In the genomic region with DNA sequence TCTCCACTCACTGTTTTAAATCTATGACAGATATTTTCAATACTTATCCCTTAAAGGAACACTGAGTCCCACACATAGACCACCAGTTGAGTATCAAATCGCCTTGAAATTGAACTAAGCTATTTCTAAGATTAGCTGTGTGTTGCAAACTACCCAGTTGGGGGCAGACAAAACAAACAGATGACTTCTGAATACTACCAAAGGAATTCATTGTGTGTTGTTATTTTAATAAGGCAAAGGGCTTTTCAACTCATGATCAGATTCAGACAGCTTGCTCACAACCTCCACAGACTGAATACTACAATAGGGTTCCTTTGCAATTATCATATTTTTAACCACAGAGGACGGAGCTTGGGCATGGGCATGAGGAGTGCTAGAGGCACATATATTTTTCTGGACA, we compare ENCODE assay signal across 9 cellular contexts.
A peak's percentile ranks its signal among the peaks of the same experiment; 100 is the strongest.
DNase-seq lines count a peak whose midpoint lies in the region; ATAC-seq and TF ChIP-seq lines count a peak whose summit lies in the region.
"Had no signal": no experiment of that assay in that cellular context is flagged by ENCODE, and none has a peak within 500 bp of the region (broad histone marks: within the 10 kb centered on the region; RNA-seq: fewer than 3 reads in every experiment).

No MANE protein-coding gene starts in this region.

- peaks cover 17% of the 10 kb centered on the region; the same call in 1 of the 2 replicates for H3K4me1 ChIP-seq in PC-3 (ENCODE audit: insufficient read depth, low read length)
- H3K4me1 ChIP-seq in fibroblast of lung (ENCODE audit: control insufficient read depth, extremely low read depth, insufficient read depth, low read length), result no peaks in the 10 kb centered on the region

- CTCF ChIA-PET in PC-3 (lab: Charles Lee), result interaction anchor here (0.6 to 1.2 kb wide), 6 partner anchors 13 to 86 kb away, joined by 3 to 6 read pairs (median 3); no protein-coding TSS in a partner anchor

- H3K4me2 ChIP-seq in PC-3 (ENCODE audit: low read length) (peak overlapping the region; percentile 37), fibroblast of lung (ENCODE audit: extremely low read depth, insufficient read depth, low read length) (no peak overlapping the region)

- in situ Hi-C loops in GM13977 (cut with MboI; ENCODE audit: low pct_unique_long_range_greater_than_20kb, low sequenced_read_pairs, unreplicated experiment), result no loop called here

- no peaks in the 10 kb centered on the region for H3K79me2 ChIP-seq in PC-3 (ENCODE audit: low read length)
- H3K79me2 ChIP-seq in fibroblast of lung (ENCODE audit: control insufficient read depth, insufficient read depth, low read length), result no peaks in the 10 kb centered on the region

- BruUV-seq in PC-3 (replicated peaks; lab: Mats Ljungman, UMichigan), result no TSS peak

- H2AFZ ChIP-seq in PC-3 (ENCODE audit: low read length) (no peak overlapping the region), fibroblast of lung (ENCODE audit: low read length) (no peak overlapping the region)

- peak; percentile 6 for TF ChIP-seq CTCF in GM13977 (IDR thresholded peaks at IDR 0.05; ENCODE audit: extremely low read depth, insufficient read depth, missing control alignments)
- TF ChIP-seq CTCF in PC-3 (conservative IDR thresholded peaks at IDR 0.05; ENCODE audit: low read depth, low read length), result peak; percentile 68
- TF ChIP-seq CTCF in fibroblast of lung (conservative IDR thresholded peaks at IDR 0.05 in 1 of 2, IDR thresholded peaks at IDR 0.05 in 1 of 2; ENCODE audit: low read depth in 1 of 2, low read length in 2 of 2), result peak in 1 of 2 donors; percentile 43

- ATAC-seq in PC-3, result peak; percentile 83
- no peak for ATAC-seq in HG02759 (IDR thresholded peaks at IDR 0.05; ENCODE audit: unreplicated experiment)
- no peak for ATAC-seq in GM18867 (IDR thresholded peaks at IDR 0.05; ENCODE audit: unreplicated experiment)

- intact Hi-C loops in PC-3 (cut with micrococcal nuclease), result loop anchor here (1.0 to 2.0 kb wide), 3 partner anchors 29 to 141 kb away; no protein-coding TSS in a partner anchor

- H3K9me3 ChIP-seq in PC-3 (ENCODE audit: low read length) (no peaks in the 10 kb centered on the region), fibroblast of lung (ENCODE audit: control insufficient read depth, insufficient read depth, low read depth, low read length) (no peaks in the 10 kb centered on the region)
- H3K9me3 ChIP-seq: ovary had no signal

- POLR2A ChIA-PET in PC-3 (lab: Charles Lee; ENCODE audit: unreplicated experiment), result interaction anchor here (0.9 kb wide), 1 partner anchor 88 kb away, joined by 3 read pairs; no protein-coding TSS in a partner anchor

- no peaks in the 10 kb centered on the region for H3K9me2 ChIP-seq in PC-3 (replicated peaks; ENCODE audit: low read length)

- H3K4me3 ChIP-seq in PC-3 (ENCODE audit: low read length) (no peak overlapping the region), fibroblast of lung (replicated peaks in 1 of 4; ENCODE audit: control extremely low read depth in 1 of 4, insufficient read depth in 1 of 4, low read depth in 3 of 4, low read length in 4 of 4) (no peak overlapping the region)
- H3K4me3 ChIP-seq: ovary had no signal

- no peak overlapping the region for H3K27ac ChIP-seq in PC-3 (ENCODE audit: low read length)
- H3K27ac ChIP-seq in fibroblast of lung (ENCODE audit: insufficient read depth, low read length), result no peak overlapping the region
- H3K27ac ChIP-seq: ovary had no signal

- no peaks in the 10 kb centered on the region for H3K27me3 ChIP-seq in PC-3 (ENCODE audit: low read length)
- no peaks in the 10 kb centered on the region for H3K27me3 ChIP-seq in fibroblast of lung (ENCODE audit: control insufficient read depth, insufficient read depth, low read length)
- H3K27me3 ChIP-seq: ovary had no signal

- H3F3A ChIP-seq in PC-3 (ENCODE audit: low read length, unreplicated experiment), result no peaks in the 10 kb centered on the region

- H4K20me1 ChIP-seq in PC-3 (ENCODE audit: low read length), result no peaks in the 10 kb centered on the region
- H4K20me1 ChIP-seq in fibroblast of lung (ENCODE audit: control insufficient read depth, extremely low read depth, insufficient read depth, low read length), result no peaks in the 10 kb centered on the region

- H3K9ac ChIP-seq in PC-3 (ENCODE audit: low read length) (no peak overlapping the region), fibroblast of lung (ENCODE audit: insufficient read depth, low read length) (no peak overlapping the region)

- H3K36me3 ChIP-seq in PC-3 (ENCODE audit: low read depth, low read length), result no peaks in the 10 kb centered on the region
- H3K36me3 ChIP-seq in fibroblast of lung (ENCODE audit: control insufficient read depth, insufficient read depth, low read length), result no peaks in the 10 kb centered on the region
- H3K36me3 ChIP-seq: ovary had no signal

- DNase-seq in GM13977 (ENCODE audit: low spot score) (no peak), PC-3 (peak; percentile 60), fibroblast of lung (ENCODE audit: low read depth in 2 of 2) (peak; percentile 28 to 58), renal cortical epithelial cell (ENCODE audit: low read depth) (peak; percentile 83), NCI-H774 (lab: John Stamatoyannopoulos, UW) (no peak)
- DNase-seq: cortex of kidney, ovary had no signal

Comparison
In these comparisons a context has a peak if more than half of its experiments do, and no peak if none do; other contexts are left out.
1. DNase-seq: peak in PC-3 (single experiment), fibroblast of lung (2 of 2) and renal cortical epithelial cell (single experiment); none in GM13977 (single experiment) and NCI-H774 (single experiment).